Comparison of ENCODE assay signal across 18 cellular contexts in genomic region chr13:101707659-101708058, GRCh38.
"Had no signal": no experiment of that assay in that cellular context is flagged by ENCODE, and none has a peak within 500 bp of the region (broad histone marks: within the 10 kb centered on the region; RNA-seq: fewer than 3 reads in every experiment).

No MANE protein-coding gene starts in this region.

- H3K27me3 ChIP-seq: breast epithelium had no signal

- DNase-seq: activated CD4-positive, alpha-beta T cell treated with anti-CD3 and anti-CD28 coated beads for 4 hours; activated CD8-positive, alpha-beta memory T cell treated with anti-CD3 and anti-CD28 coated beads, Interleukin-2, amount 50 U/mL, for 48 hours; activated CD8-positive, alpha-beta T cell treated with anti-CD3 and anti-CD28 coated beads, Interleukin-2, amount 10 ng/mL, durations not matched to agents 7 days and 5 days; activated effector memory CD4-positive, alpha-beta T cell treated with Interleukin-2 at 50 U/mL for 16 hours; activated naive CD4-positive, alpha-beta T cell; activated T-cell treated with anti-CD3 and anti-CD28 coated beads, Interleukin-2, amount 50 U/mL, for 1 hour; aorta; central memory CD4-positive, alpha-beta T cell; NCI-H1048; NCI-H146; NCI-H187 treated with DMSO at 0.1 percent for 48 hours; NCI-H2081 treated with DMSO at 0.1 percent for 48 hours; NCI-H446; NCI-H524; PC-3; SHP77 treated with DMSO at 0.1 percent for 48 hours had no signal

- H3K27ac ChIP-seq: breast epithelium had no signal

- H3K4me3 ChIP-seq: breast epithelium had no signal

- H3K9me3 ChIP-seq: breast epithelium had no signal

- ATAC-seq: activated CD4-positive, CD25-positive, alpha-beta regulatory T cell treated with anti-CD3 and anti-CD28 coated beads, Interleukin-2, amount 50 U/mL, for 24 hours; activated CD8-positive, alpha-beta T cell treated with anti-CD3 and anti-CD28 coated beads, Interleukin-2, amount 10 ng/mL, durations not matched to agents 7 days and 5 days; PC-3 had no signal

- H3K4me1 ChIP-seq: breast epithelium had no signal

- H3K36me3 ChIP-seq: breast epithelium had no signal
